In the genomic region with DNA sequence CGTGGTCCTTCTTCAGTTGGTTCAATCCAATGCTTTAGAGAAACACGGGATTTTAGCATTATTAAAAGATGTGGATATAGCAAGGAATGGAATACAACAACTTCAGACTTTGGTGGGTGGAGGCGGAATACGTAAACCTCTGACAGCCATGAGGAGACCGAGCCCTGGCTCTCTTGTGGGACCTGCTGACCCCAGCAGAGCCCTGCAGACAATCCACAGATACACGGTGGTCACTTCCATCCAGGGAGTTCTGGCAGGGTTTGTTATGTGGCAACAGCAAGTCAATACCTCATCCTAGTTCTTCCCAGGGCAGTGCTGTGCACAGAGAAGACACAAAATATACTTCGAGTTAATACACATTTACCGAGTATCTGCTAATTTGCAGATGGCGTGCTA, we compare ENCODE assay signal across 26 cellular contexts.
"Had no signal": no experiment of that assay in that cellular context is flagged by ENCODE, and none has a peak within 500 bp of the region (broad histone marks: within the 10 kb centered on the region; RNA-seq: fewer than 3 reads in every experiment).

No MANE protein-coding gene starts in this region.

- H3K9me3 Mint-ChIP-seq: activated naive CD4-positive, alpha-beta T cell treated with anti-CD3 and anti-CD28 coated beads, Interleukin-2, amount 50 U/mL, for 72 hours; T-cell; WTC11 had no signal

- DNase-seq: activated CD4-positive, alpha-beta T cell treated with anti-CD3 and anti-CD28 coated beads for 48 hours; activated CD4-positive, alpha-beta T cell treated with anti-CD3 and anti-CD28 coated beads, Interleukin-2, amount 50 U/mL, for 4 hours; activated CD4-positive, CD25-positive, alpha-beta regulatory T cell treated with anti-CD3 and anti-CD28 coated beads, Interleukin-2, amount 50 U/mL, for 72 hours; activated CD8-positive, alpha-beta memory T cell treated with anti-CD3 and anti-CD28 coated beads, Interleukin-2, amount 50 U/mL, for 48 hours; activated CD8-positive, alpha-beta T cell treated with anti-CD3 and anti-CD28 coated beads, Interleukin-2, amount 10 ng/mL, durations not matched to agents 7 days and 5 days; activated effector memory CD4-positive, alpha-beta T cell treated with anti-CD3 and anti-CD28 coated beads, Interleukin-2, amount 50 U/mL, for 16 hours; activated naive CD4-positive, alpha-beta T cell treated with Interleukin-2 at 50 U/mL for 16 hours; activated T-cell treated with anti-CD3 and anti-CD28 coated beads, Interleukin-2, amount 50 U/mL, for 1 hour; brain microvascular endothelial cell; Karpas-422; MM.1S; NCI-H1105; NCI-H1436; NCI-H1694 treated with DMSO at 0.1 percent for 48 hours; NCI-H2029 treated with DMSO at 0.1 percent for 48 hours; NCI-H510A treated with DMSO at 0.1 percent for 48 hours; NCI-H69; NK-92 treated with Interleukin-12 subunit alpha and Interleukin-12 subunit beta, amount 100 ng/mL, for 24 hours; OCI-M1; RPMI8226; T-cell had no signal

- H3K27ac Mint-ChIP-seq: activated CD8-positive, alpha-beta T cell treated with anti-CD3 and anti-CD28 coated beads, Interleukin-2, amount 10 ng/mL, durations not matched to agents 7 days and 5 days; T-cell; WTC11 had no signal

- ATAC-seq: activated CD8-positive, alpha-beta T cell treated with anti-CD3 and anti-CD28 coated beads, Interleukin-2, amount 10 ng/mL, durations not matched to agents 7 days and 5 days; Panc1; Right ventricle myocardium inferior; T-cell; WTC11 had no signal

- H3K4me1 Mint-ChIP-seq: WTC11 had no signal

- H3K4me3 Mint-ChIP-seq: activated CD8-positive, alpha-beta T cell treated with anti-CD3 and anti-CD28 coated beads, Interleukin-2, amount 10 ng/mL, durations not matched to agents 7 days and 5 days; T-cell; WTC11 had no signal

- H3K4me3 ChIP-seq: SK-N-MC had no signal

- H3K27me3 Mint-ChIP-seq: T-cell had no signal

- H3K27ac ChIP-seq: brain microvascular endothelial cell, SK-N-MC had no signal
